Comparison of ENCODE assay signal across 20 cellular contexts in the genomic region with DNA sequence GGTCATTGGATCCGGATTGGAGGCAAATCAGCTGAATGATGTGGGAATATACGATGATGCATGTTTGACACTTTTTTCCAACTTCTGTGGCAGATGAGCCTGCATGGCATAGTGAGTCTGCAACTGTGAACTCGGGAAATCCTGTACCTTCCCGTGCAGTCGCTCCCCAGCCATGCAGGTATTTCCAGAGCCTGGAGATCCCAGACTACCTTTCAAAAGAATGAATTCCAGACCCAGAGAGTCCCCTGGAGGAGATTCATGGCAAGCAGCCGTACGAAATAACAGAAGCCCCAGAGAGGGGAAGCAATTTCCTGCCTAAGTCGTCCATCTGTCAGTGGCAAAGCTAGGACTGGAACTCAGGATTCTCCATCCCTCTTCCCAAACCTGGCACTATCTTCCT.
DNase-seq lines count a peak whose midpoint lies in the region; ATAC-seq and TF ChIP-seq lines count a peak whose summit lies in the region.
"Had no signal": no experiment of that assay in that cellular context is flagged by ENCODE, and none has a peak within 500 bp of the region (broad histone marks: within the 10 kb centered on the region; RNA-seq: fewer than 3 reads in every experiment).

No MANE protein-coding gene starts in this region.

- H3K23ac ChIP-seq in trophoblast cell (ENCODE audit: low read length): no peak overlapping the region

- H4K12ac ChIP-seq in trophoblast cell (ENCODE audit: low read depth, low read length): no peak overlapping the region

- H3K9me3 ChIP-seq in trophoblast cell (ENCODE audit: insufficient read depth, low read depth, low read length): no peaks in the 10 kb centered on the region
- no peaks in the 10 kb centered on the region for H3K9me3 ChIP-seq in CD8-positive, alpha-beta T cell (ENCODE audit: low read length)
- H3K9me3 ChIP-seq: BLaER1 had no signal

- peaks cover 8 to 13% of the 10 kb centered on the region in 2 experiments for H3K4me1 ChIP-seq in trophoblast cell (ENCODE audit: control insufficient read depth in 1 of 2, insufficient read depth in 2 of 2, low read length in 2 of 2)
- H3K4me1 ChIP-seq in CD8-positive, alpha-beta T cell (ENCODE audit: insufficient read depth, low read length): no peaks in the 10 kb centered on the region

- intact Hi-C loops in CD8-positive, alpha-beta T cell (cut with DNase I, micrococcal nuclease): no loop called here

- peak overlapping the region; percentile 5 for H2BK120ac ChIP-seq in trophoblast cell (ENCODE audit: insufficient read depth, low read length, poor library complexity)

- H3K79me1 ChIP-seq in trophoblast cell (ENCODE audit: low read length): peaks cover 2% of the 10 kb centered on the region

- H3K79me2 ChIP-seq in trophoblast cell (ENCODE audit: control insufficient read depth, insufficient read depth, low read length, poor library complexity): no peaks in the 10 kb centered on the region

- H3K4ac ChIP-seq in trophoblast cell (ENCODE audit: low read depth, low read length): no peak overlapping the region

- peaks cover 12% of the 10 kb centered on the region for H3K9me3 Mint-ChIP-seq in WTC11
- no peaks in the 10 kb centered on the region for H3K9me3 Mint-ChIP-seq in CD8-positive, alpha-beta T cell
- H3K9me3 Mint-ChIP-seq: CD8-positive, alpha-beta memory T cell had no signal

- peak; percentile 47; the same call in 1 of the 2 replicates for ATAC-seq in WTC11
- no peak for ATAC-seq in CD8-positive, alpha-beta T cell
- ATAC-seq: GM12878 had no signal

- no peak overlapping the region for H2AK5ac ChIP-seq in trophoblast cell (ENCODE audit: low read length)

- no peak overlapping the region for H3K27ac Mint-ChIP-seq in WTC11
- no peak overlapping the region for H3K27ac Mint-ChIP-seq in CD8-positive, alpha-beta T cell
- H3K27ac Mint-ChIP-seq: B cell; CD4-positive, CD25-positive, alpha-beta regulatory T cell had no signal

- no CpG with 5 or more reads among the region's 8 CpGs for WGBS in trophoblast cell (ENCODE audit: extremely low coverage, insufficient coverage, insufficient read length)

- H3K4me3 Mint-ChIP-seq in WTC11: no peak overlapping the region
- no peak overlapping the region for H3K4me3 Mint-ChIP-seq in CD8-positive, alpha-beta T cell
- H3K4me3 Mint-ChIP-seq: B cell; CD4-positive, CD25-positive, alpha-beta regulatory T cell; CD8-positive, alpha-beta memory T cell had no signal

- H3K27me3 ChIP-seq in trophoblast cell (ENCODE audit: insufficient read depth, low read length): no peaks in the 10 kb centered on the region
- H3K27me3 ChIP-seq in brain microvascular endothelial cell (replicated peaks): no peaks in the 10 kb centered on the region
- no peaks in the 10 kb centered on the region for H3K27me3 ChIP-seq in CD8-positive, alpha-beta T cell (ENCODE audit: insufficient read depth, low read length)
- H3K27me3 ChIP-seq: BLaER1 had no signal

- no peak overlapping the region for H4K91ac ChIP-seq in trophoblast cell (ENCODE audit: low read depth, low read length)

- no peak overlapping the region for H4K8ac ChIP-seq in trophoblast cell (ENCODE audit: low read depth, low read length)

- H3K4me2 ChIP-seq in trophoblast cell (ENCODE audit: low read length): peak overlapping the region; percentile 20
- H3K4me2 ChIP-seq: BLaER1 had no signal

- H3K4me3 ChIP-seq in trophoblast cell (ENCODE audit: low read depth, low read length) (no peak overlapping the region), brain microvascular endothelial cell (ENCODE audit: low read depth, low read length) (no peak overlapping the region)
- no peak overlapping the region for H3K4me3 ChIP-seq in CD8-positive, alpha-beta T cell (ENCODE audit: low read depth, low read length)
- H3K4me3 ChIP-seq: BLaER1, GM12878 had no signal

- POLR2A ChIA-PET in WTC11 (lab: Charles Lee): no interaction called here
- POLR2A ChIA-PET in CD8-positive, alpha-beta T cell (lab: Charles Lee): interaction anchor here (0.5 kb wide), 1 partner anchor 9 kb away, joined by 3 read pairs; no protein-coding TSS in a partner anchor

- no peak overlapping the region for H2AFZ ChIP-seq in trophoblast cell (ENCODE audit: insufficient read depth, low read length, poor library complexity)

- H3K9ac ChIP-seq in trophoblast cell (ENCODE audit: low read length): no peak overlapping the region
- H3K9ac ChIP-seq: BLaER1 had no signal

- H3K36me3 ChIP-seq in trophoblast cell (ENCODE audit: control insufficient read depth in 1 of 2, insufficient read depth in 2 of 2, low read length in 2 of 2) (no peaks in the 10 kb centered on the region), brain microvascular endothelial cell (replicated peaks) (no peaks in the 10 kb centered on the region)
- no peaks in the 10 kb centered on the region for H3K36me3 ChIP-seq in CD8-positive, alpha-beta T cell (ENCODE audit: insufficient read depth, low read length)
- H3K36me3 ChIP-seq: BLaER1 had no signal

- H3K36me3 Mint-ChIP-seq in WTC11: no peaks in the 10 kb centered on the region
- H3K36me3 Mint-ChIP-seq in CD8-positive, alpha-beta T cell: no peaks in the 10 kb centered on the region
- H3K36me3 Mint-ChIP-seq: CD4-positive, CD25-positive, alpha-beta regulatory T cell; CD8-positive, alpha-beta memory T cell had no signal

- CTCF ChIA-PET in WTC11 (lab: Charles Lee): no interaction called here
- CTCF ChIA-PET in CD8-positive, alpha-beta T cell (lab: Charles Lee): no interaction called here

- TF ChIP-seq CTCF in WTC11 (IDR thresholded peaks at IDR 0.05) (no peak), brain microvascular endothelial cell (IDR thresholded peaks at IDR 0.05; ENCODE audit: low read depth, low read length, missing control alignments) (no peak), GM20000 (IDR thresholded peaks at IDR 0.05; ENCODE audit: extremely low read depth, missing control alignments) (no peak)
- TF ChIP-seq CTCF in CD8-positive, alpha-beta T cell (IDR thresholded peaks at IDR 0.05): no peak

- no peaks in the 10 kb centered on the region for H3K27me3 Mint-ChIP-seq in WTC11 (ENCODE audit: low read depth)
- peaks cover 33% of the 10 kb centered on the region for H3K27me3 Mint-ChIP-seq in CD8-positive, alpha-beta T cell (ENCODE audit: low read depth)

- no peak overlapping the region for H3K27ac ChIP-seq in trophoblast cell (ENCODE audit: low read depth, low read length)
- H3K27ac ChIP-seq in brain microvascular endothelial cell: no peak overlapping the region
- H3K27ac ChIP-seq in CD8-positive, alpha-beta T cell (ENCODE audit: low read depth, low read length): no peak overlapping the region
- H3K27ac ChIP-seq: 22Rv1, BLaER1, C4-2B had no signal

- H3K4me1 Mint-ChIP-seq in WTC11: peaks cover 10% of the 10 kb centered on the region
- no peaks in the 10 kb centered on the region for H3K4me1 Mint-ChIP-seq in CD8-positive, alpha-beta T cell (ENCODE audit: low read depth)
- H3K4me1 Mint-ChIP-seq: B cell; CD4-positive, CD25-positive, alpha-beta regulatory T cell; CD8-positive, alpha-beta memory T cell had no signal

- H2BK5ac ChIP-seq in trophoblast cell (ENCODE audit: low read depth, low read length, poor library complexity): no peak overlapping the region

- H3K14ac ChIP-seq in trophoblast cell (ENCODE audit: low read length): peak overlapping the region; percentile 36

- H3K18ac ChIP-seq in trophoblast cell (ENCODE audit: low read length): no peak overlapping the region

- in situ Hi-C loops in brain microvascular endothelial cell (cut with HindIII; ENCODE audit: low pct_ligation_motif_present, low sequenced_read_pairs): no loop called here

- peak overlapping the region; percentile 62 for H2BK12ac ChIP-seq in trophoblast cell (ENCODE audit: low read length)

- peak; percentile 11 for DNase-seq in DMS 273 (lab: John Stamatoyannopoulos, UW; ENCODE audit: unreplicated experiment)
- DNase-seq in DMS 273 treated with DMSO at 0.1 percent for 48 hours (lab: John Stamatoyannopoulos, UW): no peak
- DNase-seq in WTC11 (ENCODE audit: low spot score): no peak
- peak; percentile 79 for DNase-seq in islet precursor cell
- DNase-seq in trophoblast cell: peak; percentile 80 to 84
- DNase-seq in brain microvascular endothelial cell: no peak
- no peak for DNase-seq in GM20000 (ENCODE audit: low spot score)
- no peak for DNase-seq in CD8-positive, alpha-beta T cell
- DNase-seq: CD4-positive, CD25-positive, alpha-beta regulatory T cell; CD8-positive, alpha-beta memory T cell; DMS153; DND-41; GDM1; H7; HCEC 1CT had no signal

TF ChIP-seq in WTC11, 78 proteins besides CTCF, POLR2A, EP300 and RAD21 (continues in another document):
- TF ChIP-seq RELA (CRISPR knock-in tag; IDR thresholded peaks at IDR 0.05; ENCODE audit: borderline replicate concordance) (no peak), ETV6 (CRISPR knock-in tag; IDR thresholded peaks at IDR 0.05) (no peak), AFF4 (CRISPR knock-in tag; IDR thresholded peaks at IDR 0.05; ENCODE audit: borderline replicate concordance) (no peak), NR2C2 (CRISPR knock-in tag; IDR thresholded peaks at IDR 0.05) (no peak), GABPB1 (CRISPR knock-in tag; IDR thresholded peaks at IDR 0.05) (no peak), FOXK1 (CRISPR knock-in tag; IDR thresholded peaks at IDR 0.05) (no peak), CREB1 (CRISPR knock-in tag; IDR thresholded peaks at IDR 0.05) (no peak), ELF4 (CRISPR knock-in tag; IDR thresholded peaks at IDR 0.05; ENCODE audit: low read depth) (no peak)

Comparison
In these comparisons a context has a peak if more than half of its experiments do, and no peak if none do; other contexts are left out.
1. DNase-seq: peak in DMS 273 (single experiment), islet precursor cell (single experiment) and trophoblast cell (2 of 2); none in DMS 273 treated with DMSO at 0.1 percent for 48 hours (single experiment), WTC11 (single experiment), brain microvascular endothelial cell (single experiment), GM20000 (single experiment) and CD8-positive, alpha-beta T cell (0 of 7).